In the genomic region with DNA sequence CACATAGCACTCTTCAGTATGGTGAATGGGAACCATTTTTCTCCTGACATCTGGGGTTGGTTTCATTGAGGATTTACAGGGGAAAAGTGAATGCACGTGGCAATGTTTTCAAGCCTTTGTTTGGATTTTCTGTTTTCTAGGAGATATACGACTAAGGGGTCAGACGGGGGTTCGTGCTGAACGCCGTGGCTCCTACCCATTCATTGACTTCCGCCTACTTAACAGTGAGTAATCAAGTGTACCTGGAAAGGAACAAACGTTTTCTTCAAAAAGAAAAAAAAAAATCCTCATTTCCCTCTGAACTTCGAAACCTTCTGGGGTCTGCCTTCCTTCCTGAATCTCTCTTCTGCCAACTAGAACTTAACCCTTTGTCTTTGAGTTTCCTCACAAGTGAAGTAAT, we compare ENCODE assay signal across 18 cellular contexts.
DNase-seq lines count a peak whose midpoint lies in the region; ATAC-seq and TF ChIP-seq lines count a peak whose summit lies in the region.
"Had no signal": no experiment of that assay in that cellular context is flagged by ENCODE, and none has a peak within 500 bp of the region (broad histone marks: within the 10 kb centered on the region; RNA-seq: fewer than 3 reads in every experiment).

No MANE protein-coding gene starts in this region.

- H2BK15ac ChIP-seq in mesenchymal stem cell (ENCODE audit: low read depth, poor library complexity, severe bottlenecking), result no peak overlapping the region

- no peak overlapping the region for H3K4ac ChIP-seq in mesenchymal stem cell (ENCODE audit: low read depth in 1 of 2, low read length in 2 of 2)

- H3K27ac ChIP-seq in mesenchymal stem cell (ENCODE audit: low read length, poor library complexity, severe bottlenecking) (no peak overlapping the region), gastrocnemius medialis (peak overlapping the region; percentile 10 to 53 (median 36))
- H3K27ac ChIP-seq: PC-9, SJSA1 had no signal

- H3K4me1 ChIP-seq in mesenchymal stem cell (ENCODE audit: control insufficient read depth, insufficient read depth, low read depth, low read length) (peaks cover under 1% of the 10 kb centered on the region), gastrocnemius medialis (peaks cover 13 to 21% of the 10 kb centered on the region in 2 donors)
- H3K4me1 ChIP-seq: SJSA1 had no signal

- H2AFZ ChIP-seq in mesenchymal stem cell (ENCODE audit: low read depth, low read length), result no peak overlapping the region
- H2AFZ ChIP-seq: PC-9 had no signal

- H3K27me3 ChIP-seq in mesenchymal stem cell (ENCODE audit: control insufficient read depth in 1 of 2, insufficient read depth in 1 of 2, low read length in 2 of 2) (no peaks in the 10 kb centered on the region), gastrocnemius medialis (no peaks in the 10 kb centered on the region)
- H3K27me3 ChIP-seq: SJSA1 had no signal

- H3K4me3 Mint-ChIP-seq in activated naive CD4-positive, alpha-beta T cell treated with anti-CD3 and anti-CD28 coated beads, Interleukin-2, amount 10 ng/mL, durations not matched to agents 7 days and 5 days, result no peak overlapping the region
- H3K4me3 Mint-ChIP-seq: CD8-positive, alpha-beta memory T cell had no signal

- no peak overlapping the region for H4K91ac ChIP-seq in mesenchymal stem cell (ENCODE audit: low read length)

- H3K14ac ChIP-seq in mesenchymal stem cell (ENCODE audit: low read length in 2 of 2), result no peak overlapping the region

- intact Hi-C loops in gastrocnemius medialis (cut with DNase I; ENCODE audit: low total_unique reads), result no loop called here

- H3K9me3 ChIP-seq in mesenchymal stem cell (ENCODE audit: control insufficient read depth, low read length) (no peaks in the 10 kb centered on the region), gastrocnemius medialis (no peaks in the 10 kb centered on the region)
- H3K9me3 ChIP-seq: SJSA1 had no signal

- peaks cover 4% of the 10 kb centered on the region for H3K27me3 Mint-ChIP-seq in activated naive CD4-positive, alpha-beta T cell treated with anti-CD3 and anti-CD28 coated beads, Interleukin-2, amount 10 ng/mL, durations not matched to agents 7 days and 5 days

- TF ChIP-seq POLR2A in gastrocnemius medialis (IDR thresholded peaks at IDR 0.05), result no peak

- no peak overlapping the region for H3K4me2 ChIP-seq in mesenchymal stem cell (ENCODE audit: low read length, poor library complexity, severe bottlenecking)
- H3K4me2 ChIP-seq: PC-9 had no signal

- H2AK5ac ChIP-seq in mesenchymal stem cell (ENCODE audit: low read length, severe bottlenecking), result no peak overlapping the region

- H3K36me3 Mint-ChIP-seq in activated naive CD4-positive, alpha-beta T cell treated with anti-CD3 and anti-CD28 coated beads, Interleukin-2, amount 10 ng/mL, durations not matched to agents 7 days and 5 days, result no peaks in the 10 kb centered on the region
- H3K36me3 Mint-ChIP-seq: CD8-positive, alpha-beta memory T cell had no signal

- 38% methylated on average over 9 of the region's 9 CpGs for WGBS in mesenchymal stem cell

- H3K4me3 ChIP-seq in mesenchymal stem cell (ENCODE audit: insufficient read depth in 1 of 2, low read depth in 1 of 2, low read length in 2 of 2) (no peak overlapping the region), gastrocnemius medialis (no peak overlapping the region)
- H3K4me3 ChIP-seq: PC-9, SJSA1 had no signal

- H3K27ac Mint-ChIP-seq in activated naive CD4-positive, alpha-beta T cell treated with anti-CD3 and anti-CD28 coated beads, Interleukin-2, amount 10 ng/mL, durations not matched to agents 7 days and 5 days, result no peak overlapping the region
- H3K27ac Mint-ChIP-seq: CD8-positive, alpha-beta memory T cell had no signal

- peak overlapping the region in 1 of 2 experiments; percentile 56 for H2BK12ac ChIP-seq in mesenchymal stem cell (ENCODE audit: low read length in 2 of 2)

- H3K9ac ChIP-seq in mesenchymal stem cell (ENCODE audit: low read length), result no peak overlapping the region

- peak; percentile 24 for DNase-seq in NCI-H2227 (lab: John Stamatoyannopoulos, UW; ENCODE audit: unreplicated experiment)
- peak; percentile 89 for DNase-seq in dermis blood vessel endothelial cell
- DNase-seq in mesenchymal stem cell, result peak; percentile 13
- no peak for DNase-seq in gastrocnemius medialis
- DNase-seq in islet precursor cell, result no peak
- no peak for DNase-seq in activated naive CD4-positive, alpha-beta T cell treated with anti-CD3 and anti-CD28 coated beads, Interleukin-2, amount 10 ng/mL, durations not matched to agents 7 days and 5 days
- no peak for DNase-seq in activated effector memory CD4-positive, alpha-beta T cell treated with Interleukin-2 at 50 U/mL for 16 hours
- DNase-seq: ACHN; C1 segment of cervical spinal cord; CD8-positive, alpha-beta memory T cell; DMS79; KBM-7; MV-4-11; NCI-H1417; NCI-H187 treated with DMSO at 0.1 percent for 48 hours; NCI-H526 had no signal

- no peak overlapping the region for H2BK120ac ChIP-seq in mesenchymal stem cell (ENCODE audit: low read depth, low read length)

- in situ Hi-C loops in gastrocnemius medialis (cut with MboI; ENCODE audit: low sequenced_read_pairs in 4 of 4), result no loop called here

- no peaks in the 10 kb centered on the region for H3K4me1 Mint-ChIP-seq in activated naive CD4-positive, alpha-beta T cell treated with anti-CD3 and anti-CD28 coated beads, Interleukin-2, amount 10 ng/mL, durations not matched to agents 7 days and 5 days
- H3K4me1 Mint-ChIP-seq: CD8-positive, alpha-beta memory T cell had no signal

- ATAC-seq in gastrocnemius medialis, result no peak

- CTCF ChIA-PET in activated naive CD4-positive, alpha-beta T cell treated with anti-CD3 and anti-CD28 coated beads, Interleukin-2, amount 10 ng/mL, durations not matched to agents 7 days and 5 days (lab: Charles Lee), result no interaction called here

- no peaks in the 10 kb centered on the region for H3K79me1 ChIP-seq in mesenchymal stem cell (replicated peaks; ENCODE audit: low read length, poor library complexity, severe bottlenecking)

- no peak overlapping the region for H2BK5ac ChIP-seq in mesenchymal stem cell (ENCODE audit: low read depth, low read length, poor library complexity, severe bottlenecking)

- H3K36me3 ChIP-seq in mesenchymal stem cell (ENCODE audit: control insufficient read depth in 1 of 2, insufficient read depth in 2 of 2, low read depth in 1 of 2, low read length in 2 of 2) (peaks cover 0 to 43% of the 10 kb centered on the region in 2 experiments), gastrocnemius medialis (no peaks in the 10 kb centered on the region)
- H3K36me3 ChIP-seq: SJSA1 had no signal

- H3K23ac ChIP-seq in mesenchymal stem cell (ENCODE audit: low read length in 2 of 2), result no peak overlapping the region

- H3K18ac ChIP-seq in mesenchymal stem cell (ENCODE audit: low read depth in 1 of 2, low read length in 2 of 2), result no peak overlapping the region

- no peak for TF ChIP-seq CTCF in gastrocnemius medialis (IDR thresholded peaks at IDR 0.05 in 4 of 5, conservative IDR thresholded peaks at IDR 0.05 in 1 of 5)

- H4K8ac ChIP-seq in mesenchymal stem cell (ENCODE audit: low read length), result no peak overlapping the region

- no peaks in the 10 kb centered on the region for H3K9me3 Mint-ChIP-seq in activated naive CD4-positive, alpha-beta T cell treated with anti-CD3 and anti-CD28 coated beads, Interleukin-2, amount 10 ng/mL, durations not matched to agents 7 days and 5 days
- H3K9me3 Mint-ChIP-seq: CD8-positive, alpha-beta memory T cell had no signal

Comparison
In these comparisons a context has a peak if more than half of its experiments do, and no peak if none do; other contexts are left out.
1. DNase-seq: peak in NCI-H2227 (single experiment), dermis blood vessel endothelial cell (single experiment) and mesenchymal stem cell (single experiment); none in gastrocnemius medialis (0 of 2), islet precursor cell (single experiment), activated naive CD4-positive, alpha-beta T cell treated with anti-CD3 and anti-CD28 coated beads, Interleukin-2, amount 10 ng/mL, durations not matched to agents 7 days and 5 days (single experiment) and activated effector memory CD4-positive, alpha-beta T cell treated with Interleukin-2 at 50 U/mL for 16 hours (single experiment).